16 cellular contexts compared by ENCODE assay signal in the genomic region with DNA sequence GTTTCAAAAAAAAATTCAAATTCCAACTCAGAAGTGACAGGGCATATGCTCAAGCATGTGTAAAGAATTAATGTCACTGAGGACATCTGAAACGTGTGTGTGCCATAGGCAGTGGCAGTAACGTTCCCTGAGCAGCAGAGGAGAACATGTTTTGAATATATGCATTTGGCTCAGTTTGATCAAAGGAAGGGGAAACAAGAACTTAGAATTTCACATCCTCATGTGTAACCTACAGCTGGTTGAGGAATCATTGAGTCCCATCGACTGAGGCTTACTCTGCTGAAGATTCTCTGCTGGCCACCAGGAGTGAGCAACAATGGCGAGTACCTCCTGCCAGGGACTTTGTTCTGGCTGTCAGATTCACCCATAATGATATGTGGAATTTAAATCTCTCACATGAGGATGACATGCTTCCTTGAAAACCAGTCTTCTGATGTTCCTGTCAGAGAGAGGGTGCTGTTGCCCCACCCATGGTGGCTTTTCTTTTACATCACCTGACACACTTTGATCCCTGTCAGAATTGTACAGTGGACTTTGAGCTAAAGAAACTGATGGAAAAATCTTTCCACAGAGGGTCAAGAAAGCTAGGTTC. TPM values are rescaled to one million over a fixed set of nuclear protein-coding genes. Genes with fewer than 3 reads are reported as not detected.
A peak's percentile ranks its signal among the peaks of the same experiment; 100 is the strongest.
DNase-seq lines count a peak whose midpoint lies in the region; ATAC-seq, FAIRE-seq and TF ChIP-seq lines count a peak whose summit lies in the region.
"Had no signal": no experiment of that assay in that cellular context is flagged by ENCODE, and none has a peak within 500 bp of the region (broad histone marks: within the 10 kb centered on the region; RNA-seq: fewer than 3 reads in every experiment).

No MANE protein-coding gene starts in this region.

- POLR2A ChIA-PET in activated CD8-positive, alpha-beta T cell treated with anti-CD3 and anti-CD28 coated beads, Interleukin-2, amount 10 ng/mL, durations not matched to agents 7 days and 5 days (lab: Charles Lee): no interaction called here

- H3K27me3 Mint-ChIP-seq in activated CD8-positive, alpha-beta T cell treated with anti-CD3 and anti-CD28 coated beads, Interleukin-2, amount 10 ng/mL, durations not matched to agents 7 days and 5 days (ENCODE audit: low read depth): no peaks in the 10 kb centered on the region

- TF ChIP-seq CTCF in BE2C (IDR thresholded peaks at IDR 0.05; ENCODE audit: low read depth, low read length): no peak

- ATAC-seq in GM21390 (IDR thresholded peaks at IDR 0.05; ENCODE audit: unreplicated experiment): peak; percentile 85
- ATAC-seq in HG03103 (IDR thresholded peaks at IDR 0.05; ENCODE audit: low read depth, unreplicated experiment): peak; percentile 87
- ATAC-seq in HG03135 (IDR thresholded peaks at IDR 0.05; ENCODE audit: unreplicated experiment): no peak
- no peak for ATAC-seq in activated CD8-positive, alpha-beta T cell treated with anti-CD3 and anti-CD28 coated beads, Interleukin-2, amount 10 ng/mL, durations not matched to agents 7 days and 5 days

- H3K27ac Mint-ChIP-seq in activated CD8-positive, alpha-beta T cell treated with anti-CD3 and anti-CD28 coated beads, Interleukin-2, amount 10 ng/mL, durations not matched to agents 7 days and 5 days: no peak overlapping the region

- FAIRE-seq in GM12891 (lab: Jason Lieb, UNC): peak; percentile 92
- FAIRE-seq: G401.6, kidney had no signal

- H3K4me1 Mint-ChIP-seq in activated CD8-positive, alpha-beta T cell treated with anti-CD3 and anti-CD28 coated beads, Interleukin-2, amount 10 ng/mL, durations not matched to agents 7 days and 5 days (ENCODE audit: low read depth): peaks cover 5% of the 10 kb centered on the region

- H3K36me3 Mint-ChIP-seq in activated CD8-positive, alpha-beta T cell treated with anti-CD3 and anti-CD28 coated beads, Interleukin-2, amount 10 ng/mL, durations not matched to agents 7 days and 5 days (ENCODE audit: low read depth): peaks cover 11% of the 10 kb centered on the region

- no peaks in the 10 kb centered on the region for H3K27me3 ChIP-seq in BE2C
- H3K27me3 ChIP-seq: neutrophil had no signal

- DNase-seq in GM12891 (ENCODE audit: insufficient read length, low spot score) (no peak), germinal center (ENCODE audit: low spot score) (peak; percentile 75), GOT3 (lab: John Stamatoyannopoulos, UW) (no peak), BE2C (no peak)
- no peak for DNase-seq in activated CD8-positive, alpha-beta T cell treated with anti-CD3 and anti-CD28 coated beads, Interleukin-2, amount 10 ng/mL, durations not matched to agents 7 days and 5 days
- DNase-seq: activated CD4-positive, alpha-beta T cell treated with anti-CD3 and anti-CD28 coated beads, Interleukin-2, amount 50 U/mL, for 4 hours; Calu3; Kasumi-1; kidney; NCI-H2171; SW 1271 had no signal

- no peaks in the 10 kb centered on the region for H3K4me1 ChIP-seq in BE2C

- TF ChIP-seq POLR2A in GM12891 (IDR thresholded peaks at IDR 0.05; ENCODE audit: low read depth, low read length): no peak

- no peaks in the 10 kb centered on the region for H3K9me3 Mint-ChIP-seq in activated CD8-positive, alpha-beta T cell treated with anti-CD3 and anti-CD28 coated beads, Interleukin-2, amount 10 ng/mL, durations not matched to agents 7 days and 5 days (ENCODE audit: insufficient read depth)

- H3K36me3 ChIP-seq in BE2C: no peaks in the 10 kb centered on the region

- no peak overlapping the region for H3K4me3 Mint-ChIP-seq in activated CD8-positive, alpha-beta T cell treated with anti-CD3 and anti-CD28 coated beads, Interleukin-2, amount 10 ng/mL, durations not matched to agents 7 days and 5 days

- CTCF ChIA-PET in activated CD8-positive, alpha-beta T cell treated with anti-CD3 and anti-CD28 coated beads, Interleukin-2, amount 10 ng/mL, durations not matched to agents 7 days and 5 days (lab: Charles Lee): interaction anchor here (6.1 kb wide), 1 partner anchor 202 kb away, joined by 31 read pairs; no protein-coding TSS in a partner anchor

- no peaks in the 10 kb centered on the region for H3K9me3 ChIP-seq in BE2C
- H3K9me3 ChIP-seq: neutrophil had no signal

- H3K4me3 ChIP-seq in BE2C (ENCODE audit: low read depth, low read length): no peak overlapping the region

TF ChIP-seq in GM12891, 5 proteins besides CTCF, POLR2A, EP300 and RAD21:
- TF ChIP-seq POLR2AphosphoS5 (IDR thresholded peaks at IDR 0.05; ENCODE audit: low read depth, low read length): no peak
- TF ChIP-seq POU2F2 (IDR thresholded peaks at IDR 0.05; ENCODE audit: low read depth, low read length): peak; percentile 76
- peak; percentile 26; the same call in 1 of the 2 replicates for TF ChIP-seq SPI1 (IDR thresholded peaks at IDR 0.05; ENCODE audit: low read depth, low read length)

RNA-seq across cellular contexts. Expression of gene GORASP1, which starts 21.3 kb away (rescaled TPM):
- polyA plus RNA-seq in GM12891 (2012; ENCODE audit: low read depth, missing spikeins): 18.7 TPM
- total RNA-seq in activated CD8-positive, alpha-beta T cell treated with anti-CD3 and anti-CD28 coated beads, Interleukin-2, amount 10 ng/mL, durations not matched to agents 7 days and 5 days: 10 to 100 TPM; 10.8 to 11.0 TPM
- polyA plus RNA-seq in BE2C (2012; ENCODE audit: insufficient read depth, insufficient read length, low read depth): 65.7 TPM

RNA-seq across cellular contexts. Expression of gene TTC21A, which starts 21.3 kb away (rescaled TPM):
- 1.9 TPM for polyA plus RNA-seq in GM12891 (2012; ENCODE audit: low read depth, missing spikeins)
- 1 to 10 TPM in 1 of 2 experiments, under 1 TPM in 1; 0.97 to 1.2 TPM for total RNA-seq in activated CD8-positive, alpha-beta T cell treated with anti-CD3 and anti-CD28 coated beads, Interleukin-2, amount 10 ng/mL, durations not matched to agents 7 days and 5 days
- 4.8 TPM for polyA plus RNA-seq in BE2C (2012; ENCODE audit: insufficient read depth, insufficient read length, low read depth)

RNA-seq across cellular contexts. Expression of gene WDR48, which starts 34.3 kb away (rescaled TPM):
- 16.7 TPM for polyA plus RNA-seq in GM12891 (2012; ENCODE audit: low read depth, missing spikeins)
- 10 to 100 TPM; 19.7 to 22.5 TPM for total RNA-seq in activated CD8-positive, alpha-beta T cell treated with anti-CD3 and anti-CD28 coated beads, Interleukin-2, amount 10 ng/mL, durations not matched to agents 7 days and 5 days
- polyA plus RNA-seq in BE2C (2012; ENCODE audit: insufficient read depth, insufficient read length, low read depth): 7.5 TPM

RNA-seq across cellular contexts. Expression of gene SCN11A, which starts 34.4 kb away (rescaled TPM):
- polyA plus RNA-seq in GM12891 (2012; ENCODE audit: low read depth, missing spikeins): 0.04 TPM
- not detected for total RNA-seq in activated CD8-positive, alpha-beta T cell treated with anti-CD3 and anti-CD28 coated beads, Interleukin-2, amount 10 ng/mL, durations not matched to agents 7 days and 5 days
- not detected for polyA plus RNA-seq in BE2C (2012; ENCODE audit: insufficient read depth, insufficient read length, low read depth)

Comparison
In these comparisons a context has a peak if more than half of its experiments do, and no peak if none do; other contexts are left out.
1. ATAC-seq: peak in GM21390 (single experiment) and HG03103 (single experiment); none in HG03135 (single experiment) and activated CD8-positive, alpha-beta T cell treated with anti-CD3 and anti-CD28 coated beads, Interleukin-2, amount 10 ng/mL, durations not matched to agents 7 days and 5 days (single experiment).